Comparison of ENCODE assay signal across 1 cellular context in the genomic region with DNA sequence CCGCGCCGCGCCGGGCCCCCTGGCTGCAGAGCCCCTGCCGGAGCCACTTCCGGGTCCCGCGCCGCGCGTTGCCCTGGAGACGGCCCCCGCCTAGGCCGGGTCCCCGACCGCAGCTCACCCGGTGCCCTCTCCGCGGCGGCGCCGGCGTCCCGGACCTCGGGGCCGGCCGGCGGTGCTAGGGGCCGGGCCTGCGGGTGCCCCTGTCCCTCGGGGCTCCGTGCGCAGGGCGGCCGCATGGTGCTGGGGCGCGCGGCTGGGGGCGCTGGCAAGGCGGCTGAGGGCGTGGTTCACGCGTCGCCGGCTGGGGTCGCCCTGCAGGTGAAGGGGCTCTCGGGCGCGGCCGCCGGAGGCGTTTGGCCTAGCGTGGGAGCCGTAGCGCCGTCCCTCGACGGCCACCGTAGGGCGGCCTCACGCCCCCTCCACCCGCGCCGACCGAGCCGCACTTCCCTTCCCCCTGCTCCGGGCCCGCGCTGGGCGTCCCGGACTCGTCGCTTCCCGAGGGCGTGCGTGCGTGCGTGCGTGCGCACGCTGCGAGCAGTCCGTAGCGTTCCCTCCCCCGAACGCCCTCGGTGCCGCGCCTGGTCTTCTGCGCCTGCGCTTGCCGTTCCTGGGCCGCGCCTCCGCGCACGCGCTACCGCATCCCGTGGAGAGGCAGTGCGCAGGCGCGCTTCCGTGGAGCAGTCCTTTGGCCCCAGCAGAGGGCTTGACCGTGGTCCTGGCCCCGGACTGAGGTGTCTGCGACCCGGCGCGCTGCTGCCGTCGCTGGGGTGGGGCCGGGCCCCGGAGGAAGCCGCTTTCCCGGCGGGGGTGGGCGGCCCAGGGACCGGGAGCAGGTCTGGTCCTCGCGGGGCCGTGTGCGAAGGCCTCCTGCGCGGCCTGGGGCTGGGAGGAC.
A peak's percentile ranks its signal among the peaks of the same experiment; 100 is the strongest.
TF ChIP-seq lines count a peak whose summit lies in the region.

A gene with protein sequence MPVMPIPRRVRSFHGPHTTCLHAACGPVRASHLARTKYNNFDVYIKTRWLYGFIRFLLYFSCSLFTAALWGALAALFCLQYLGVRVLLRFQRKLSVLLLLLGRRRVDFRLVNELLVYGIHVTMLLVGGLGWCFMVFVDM (minus strand): TSS at position 509 of the 892 bp plus-strand sequence. CDS start 1,975 bp downstream, outside the sequence.

TF ChIP-seq in HepG2, 621 proteins besides CTCF, POLR2A, EP300 and RAD21 (continued from another document and continues in another):
- TF ChIP-seq SSRP1 (CRISPR knock-in tag; IDR thresholded peaks at IDR 0.05) (no peak), SP2 (CRISPR knock-in tag; IDR thresholded peaks at IDR 0.05) (0 out of 2 replicates have a peak, but pooled peaks have one; percentile 46), SMAD1 (CRISPR knock-in tag; IDR thresholded peaks at IDR 0.05; ENCODE audit: borderline replicate concordance, low read depth) (0 out of 2 replicates have a peak, but pooled peaks have one; percentile 76), ZNF263 (CRISPR knock-in tag; IDR thresholded peaks at IDR 0.05) (0 out of 2 replicates have a peak, but pooled peaks have one; percentile 21), ZNF274 (CRISPR knock-in tag; IDR thresholded peaks at IDR 0.05) (peak; percentile 83; the same call in 1 of the 2 replicates), AKAP8 (CRISPR knock-in tag; IDR thresholded peaks at IDR 0.05) (peak; percentile 93), JUND (CRISPR knock-in tag; IDR thresholded peaks at IDR 0.05) (no peak), MLLT10 (CRISPR knock-in tag; IDR thresholded peaks at IDR 0.05) (no peak), ZNF343 (CRISPR knock-in tag; IDR thresholded peaks at IDR 0.05) (peak; percentile 51; the same call in 1 of the 2 replicates), ZFY (CRISPR knock-in tag; IDR thresholded peaks at IDR 0.05) (peak; percentile 86), ZNF607 (CRISPR knock-in tag; IDR thresholded peaks at IDR 0.05; ENCODE audit: borderline replicate concordance) (peak; percentile 74), XRCC5 (optimal IDR thresholded peaks at IDR 0.05; ENCODE audit: low read length) (peak; percentile 21), HNRNPUL1 (IDR thresholded peaks at IDR 0.05; ENCODE audit: low read depth, low read length) (no peak), ZNF282 (IDR thresholded peaks at IDR 0.05; ENCODE audit: partially characterized antibody) (no peak), HNRNPLL (IDR thresholded peaks at IDR 0.05; ENCODE audit: low read depth, low read length, poor library complexity, severe bottlenecking) (peak; percentile 93), MAZ (IDR thresholded peaks at IDR 0.05; ENCODE audit: borderline replicate concordance, low read depth, low read length) (peak; percentile 73; the same call in 1 of the 2 replicates), MAZ (CRISPR knock-in tag; IDR thresholded peaks at IDR 0.05; ENCODE audit: low read depth) (peak; percentile 98), ZNF136 (CRISPR knock-in tag; IDR thresholded peaks at IDR 0.05; ENCODE audit: low read depth) (peak; percentile 26; the same call in 1 of the 2 replicates), ZNF441 (CRISPR knock-in tag; IDR thresholded peaks at IDR 0.05; ENCODE audit: borderline replicate concordance) (no peak; the same call in 1 of the 2 replicates), MIXL1 (CRISPR knock-in tag; IDR thresholded peaks at IDR 0.05) (peak; percentile 72), MED8 (CRISPR knock-in tag; IDR thresholded peaks at IDR 0.05; ENCODE audit: insufficient replicate concordance) (no peak), ZNF326 (CRISPR knock-in tag; IDR thresholded peaks at IDR 0.05; ENCODE audit: borderline replicate concordance) (0 out of 2 replicates have a peak, but pooled peaks have one; percentile 19), YEATS4 (CRISPR knock-in tag; IDR thresholded peaks at IDR 0.05; ENCODE audit: borderline replicate concordance) (peak; percentile 56; the same call in 1 of the 2 replicates), ZBTB38 (CRISPR knock-in tag; IDR thresholded peaks at IDR 0.05) (peak; percentile 72; the same call in 1 of the 2 replicates), MIER2 (CRISPR knock-in tag; IDR thresholded peaks at IDR 0.05) (peak; percentile 39; the same call in 1 of the 2 replicates), ARNT2 (CRISPR knock-in tag; IDR thresholded peaks at IDR 0.05; ENCODE audit: low read depth) (peak; percentile 85), ZNF547 (CRISPR knock-in tag; IDR thresholded peaks at IDR 0.05) (peak; percentile 82)
- TF ChIP-seq, protein P1, sequence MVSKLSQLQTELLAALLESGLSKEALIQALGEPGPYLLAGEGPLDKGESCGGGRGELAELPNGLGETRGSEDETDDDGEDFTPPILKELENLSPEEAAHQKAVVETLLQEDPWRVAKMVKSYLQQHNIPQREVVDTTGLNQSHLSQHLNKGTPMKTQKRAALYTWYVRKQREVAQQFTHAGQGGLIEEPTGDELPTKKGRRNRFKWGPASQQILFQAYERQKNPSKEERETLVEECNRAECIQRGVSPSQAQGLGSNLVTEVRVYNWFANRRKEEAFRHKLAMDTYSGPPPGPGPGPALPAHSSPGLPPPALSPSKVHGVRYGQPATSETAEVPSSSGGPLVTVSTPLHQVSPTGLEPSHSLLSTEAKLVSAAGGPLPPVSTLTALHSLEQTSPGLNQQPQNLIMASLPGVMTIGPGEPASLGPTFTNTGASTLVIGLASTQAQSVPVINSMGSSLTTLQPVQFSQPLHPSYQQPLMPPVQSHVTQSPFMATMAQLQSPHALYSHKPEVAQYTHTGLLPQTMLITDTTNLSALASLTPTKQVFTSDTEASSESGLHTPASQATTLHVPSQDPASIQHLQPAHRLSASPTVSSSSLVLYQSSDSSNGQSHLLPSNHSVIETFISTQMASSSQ (IDR thresholded peaks at IDR 0.05; ENCODE audit: low read depth) = no peak
- TF ChIP-seq, protein P1 (CRISPR knock-in tag; IDR thresholded peaks at IDR 0.05; ENCODE audit: borderline replicate concordance) = peak; percentile 51
- TF ChIP-seq, protein P2, sequence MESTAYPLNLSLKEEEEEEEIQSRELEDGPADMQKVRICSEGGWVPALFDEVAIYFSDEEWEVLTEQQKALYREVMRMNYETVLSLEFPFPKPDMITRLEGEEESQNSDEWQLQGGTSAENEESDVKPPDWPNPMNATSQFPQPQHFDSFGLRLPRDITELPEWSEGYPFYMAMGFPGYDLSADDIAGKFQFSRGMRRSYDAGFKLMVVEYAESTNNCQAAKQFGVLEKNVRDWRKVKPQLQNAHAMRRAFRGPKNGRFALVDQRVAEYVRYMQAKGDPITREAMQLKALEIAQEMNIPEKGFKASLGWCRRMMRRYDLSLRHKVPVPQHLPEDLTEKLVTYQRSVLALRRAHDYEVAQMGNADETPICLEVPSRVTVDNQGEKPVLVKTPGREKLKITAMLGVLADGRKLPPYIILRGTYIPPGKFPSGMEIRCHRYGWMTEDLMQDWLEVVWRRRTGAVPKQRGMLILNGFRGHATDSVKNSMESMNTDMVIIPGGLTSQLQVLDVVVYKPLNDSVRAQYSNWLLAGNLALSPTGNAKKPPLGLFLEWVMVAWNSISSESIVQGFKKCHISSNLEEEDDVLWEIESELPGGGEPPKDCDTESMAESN (CRISPR knock-in tag; conservative IDR thresholded peaks at IDR 0.05) = peak; percentile 95
- TF ChIP-seq, protein P3, sequence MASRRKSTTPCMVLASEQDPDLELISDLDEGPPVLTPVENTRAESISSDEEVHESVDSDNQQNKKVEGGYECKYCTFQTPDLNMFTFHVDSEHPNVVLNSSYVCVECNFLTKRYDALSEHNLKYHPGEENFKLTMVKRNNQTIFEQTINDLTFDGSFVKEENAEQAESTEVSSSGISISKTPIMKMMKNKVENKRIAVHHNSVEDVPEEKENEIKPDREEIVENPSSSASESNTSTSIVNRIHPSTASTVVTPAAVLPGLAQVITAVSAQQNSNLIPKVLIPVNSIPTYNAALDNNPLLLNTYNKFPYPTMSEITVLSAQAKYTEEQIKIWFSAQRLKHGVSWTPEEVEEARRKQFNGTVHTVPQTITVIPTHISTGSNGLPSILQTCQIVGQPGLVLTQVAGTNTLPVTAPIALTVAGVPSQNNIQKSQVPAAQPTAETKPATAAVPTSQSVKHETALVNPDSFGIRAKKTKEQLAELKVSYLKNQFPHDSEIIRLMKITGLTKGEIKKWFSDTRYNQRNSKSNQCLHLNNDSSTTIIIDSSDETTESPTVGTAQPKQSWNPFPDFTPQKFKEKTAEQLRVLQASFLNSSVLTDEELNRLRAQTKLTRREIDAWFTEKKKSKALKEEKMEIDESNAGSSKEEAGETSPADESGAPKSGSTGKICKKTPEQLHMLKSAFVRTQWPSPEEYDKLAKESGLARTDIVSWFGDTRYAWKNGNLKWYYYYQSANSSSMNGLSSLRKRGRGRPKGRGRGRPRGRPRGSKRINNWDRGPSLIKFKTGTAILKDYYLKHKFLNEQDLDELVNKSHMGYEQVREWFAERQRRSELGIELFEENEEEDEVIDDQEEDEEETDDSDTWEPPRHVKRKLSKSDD (CRISPR knock-in tag; IDR thresholded peaks at IDR 0.05; ENCODE audit: low read depth) = peak; percentile 88
- TF ChIP-seq, protein P4, sequence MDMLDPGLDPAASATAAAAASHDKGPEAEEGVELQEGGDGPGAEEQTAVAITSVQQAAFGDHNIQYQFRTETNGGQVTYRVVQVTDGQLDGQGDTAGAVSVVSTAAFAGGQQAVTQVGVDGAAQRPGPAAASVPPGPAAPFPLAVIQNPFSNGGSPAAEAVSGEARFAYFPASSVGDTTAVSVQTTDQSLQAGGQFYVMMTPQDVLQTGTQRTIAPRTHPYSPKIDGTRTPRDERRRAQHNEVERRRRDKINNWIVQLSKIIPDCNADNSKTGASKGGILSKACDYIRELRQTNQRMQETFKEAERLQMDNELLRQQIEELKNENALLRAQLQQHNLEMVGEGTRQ (IDR thresholded peaks at IDR 0.05; ENCODE audit: low read depth, low read length) = no peak
- TF ChIP-seq, protein P4 (CRISPR knock-in tag; IDR thresholded peaks at IDR 0.05; ENCODE audit: borderline replicate concordance) = no peak; the same call in 1 of the 2 replicates
- TF ChIP-seq, protein P5, sequence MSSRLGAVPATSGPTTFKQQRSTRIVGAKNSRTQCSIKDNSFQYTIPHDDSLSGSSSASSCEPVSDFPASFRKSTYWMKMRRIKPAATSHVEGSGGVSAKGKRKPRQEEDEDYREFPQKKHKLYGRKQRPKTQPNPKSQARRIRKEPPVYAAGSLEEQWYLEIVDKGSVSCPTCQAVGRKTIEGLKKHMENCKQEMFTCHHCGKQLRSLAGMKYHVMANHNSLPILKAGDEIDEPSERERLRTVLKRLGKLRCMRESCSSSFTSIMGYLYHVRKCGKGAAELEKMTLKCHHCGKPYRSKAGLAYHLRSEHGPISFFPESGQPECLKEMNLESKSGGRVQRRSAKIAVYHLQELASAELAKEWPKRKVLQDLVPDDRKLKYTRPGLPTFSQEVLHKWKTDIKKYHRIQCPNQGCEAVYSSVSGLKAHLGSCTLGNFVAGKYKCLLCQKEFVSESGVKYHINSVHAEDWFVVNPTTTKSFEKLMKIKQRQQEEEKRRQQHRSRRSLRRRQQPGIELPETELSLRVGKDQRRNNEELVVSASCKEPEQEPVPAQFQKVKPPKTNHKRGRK (CRISPR knock-in tag; IDR thresholded peaks at IDR 0.05) = no peak
- TF ChIP-seq, protein P6, sequence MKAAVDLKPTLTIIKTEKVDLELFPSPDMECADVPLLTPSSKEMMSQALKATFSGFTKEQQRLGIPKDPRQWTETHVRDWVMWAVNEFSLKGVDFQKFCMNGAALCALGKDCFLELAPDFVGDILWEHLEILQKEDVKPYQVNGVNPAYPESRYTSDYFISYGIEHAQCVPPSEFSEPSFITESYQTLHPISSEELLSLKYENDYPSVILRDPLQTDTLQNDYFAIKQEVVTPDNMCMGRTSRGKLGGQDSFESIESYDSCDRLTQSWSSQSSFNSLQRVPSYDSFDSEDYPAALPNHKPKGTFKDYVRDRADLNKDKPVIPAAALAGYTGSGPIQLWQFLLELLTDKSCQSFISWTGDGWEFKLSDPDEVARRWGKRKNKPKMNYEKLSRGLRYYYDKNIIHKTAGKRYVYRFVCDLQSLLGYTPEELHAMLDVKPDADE (CRISPR knock-in tag; IDR thresholded peaks at IDR 0.05) = 0 out of 2 replicates have a peak, but pooled peaks have one; percentile 17
- TF ChIP-seq, protein P7, sequence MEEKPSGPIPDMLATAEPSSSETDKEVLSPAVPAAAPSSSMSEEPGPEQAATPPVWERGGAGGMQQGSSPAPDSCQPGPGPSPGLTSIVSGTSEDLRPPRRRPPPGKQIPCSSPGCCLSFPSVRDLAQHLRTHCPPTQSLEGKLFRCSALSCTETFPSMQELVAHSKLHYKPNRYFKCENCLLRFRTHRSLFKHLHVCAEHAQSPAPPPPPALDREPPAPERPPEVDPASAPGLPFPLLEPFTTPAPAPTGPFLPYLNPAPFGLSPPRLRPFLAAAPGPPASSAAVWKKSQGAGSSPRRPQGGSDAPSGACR (CRISPR knock-in tag; IDR thresholded peaks at IDR 0.05) = no peak
